8 cellular contexts compared by ENCODE assay signal in genomic region chr5:178120661-178121357, GRCh38. TPM values are rescaled to one million over a fixed set of nuclear protein-coding genes. Genes with fewer than 3 reads are reported as not detected.
DNase-seq lines count a peak whose midpoint lies in the region; ATAC-seq and TF ChIP-seq lines count a peak whose summit lies in the region.

No MANE protein-coding gene starts in this region.

- BruUV-seq in IMR-90 (replicated peaks; lab: Mats Ljungman, UMichigan): no TSS peak

- no peak overlapping the region for H2AK5ac ChIP-seq in IMR-90 (ENCODE audit: low read depth, low read length)

- H3K14ac ChIP-seq in IMR-90 (replicated peaks; ENCODE audit: low read depth, low read length): no peak overlapping the region

- H3K79me2 ChIP-seq in DOHH2 (ENCODE audit: control insufficient read depth, low read length) (peaks cover 83% of the 10 kb centered on the region), parathyroid adenoma (no peaks in the 10 kb centered on the region)

- H3K36me3 ChIP-seq in DOHH2 (ENCODE audit: control insufficient read depth, low read length) (peaks cover 85% of the 10 kb centered on the region), IMR-90 (ENCODE audit: control insufficient read depth, insufficient read depth, low read length) (no peaks in the 10 kb centered on the region), parathyroid adenoma (ENCODE audit: control insufficient read depth, insufficient read depth, low read length) (no peaks in the 10 kb centered on the region), uterus (no peaks in the 10 kb centered on the region)

- H3K9me1 ChIP-seq in IMR-90 (ENCODE audit: insufficient read depth, low read length): no peaks in the 10 kb centered on the region

- H4K5ac ChIP-seq in IMR-90 (ENCODE audit: low read depth, low read length): peak overlapping the region; percentile 57; the same call in 1 of the 2 replicates

- H4K8ac ChIP-seq in IMR-90 (ENCODE audit: low read depth in 2 of 2, low read length in 2 of 2): peak overlapping the region in 1 of 2 experiments; percentile 40; a peak in 2 of 4 replicates

- H3K27ac ChIP-seq in DOHH2 (ENCODE audit: low read depth, low read length): peak overlapping the region; percentile 97
- H3K27ac ChIP-seq in IMR-90 (ENCODE audit: insufficient read depth, low read length): no peak overlapping the region
- H3K27ac ChIP-seq in parathyroid adenoma: no peak overlapping the region
- H3K27ac ChIP-seq in uterus: no peak overlapping the region

- H3K56ac ChIP-seq in IMR-90 (ENCODE audit: extremely low read depth, insufficient read depth, low read length): no peak overlapping the region

- no peaks in the 10 kb centered on the region for H3K9me2 ChIP-seq in DOHH2 (replicated peaks; ENCODE audit: control insufficient read depth, low read length)

- DNase-seq in IMR-90: peak; percentile 76
- DNase-seq in OCI-M1 (lab: John Stamatoyannopoulos, UW): peak; percentile 67
- DNase-seq in activated T-cell treated with anti-CD3 and anti-CD28 coated beads for 4 hours: peak; percentile 63
- DNase-seq in fibroblast of mammary gland (ENCODE audit: low read depth): peak; percentile 65
- DNase-seq in uterus: peak; percentile 75 to 77

- H2AK9ac ChIP-seq in IMR-90 (replicated peaks; ENCODE audit: low read depth, low read length, poor library complexity): peak overlapping the region; percentile 63

- in situ Hi-C loops in IMR-90 (cut with MboI; ENCODE audit: low sequenced_read_pairs): no loop called here

- CTCF ChIA-PET in IMR-90 (lab: Yijun Ruan, JAX): interaction anchor here (0.6 to 0.9 kb wide), 4 partner anchors 12 to 44 kb away, joined by 3 to 4 read pairs (median 4); no protein-coding TSS in a partner anchor

- H2AFZ ChIP-seq in IMR-90 (replicated peaks; ENCODE audit: low read length, poor library complexity) (peak overlapping the region; percentile 82), parathyroid adenoma (no peak overlapping the region)

- H3K4me1 ChIP-seq in DOHH2 (ENCODE audit: control insufficient read depth, low read length) (peaks cover 84% of the 10 kb centered on the region), IMR-90 (ENCODE audit: control insufficient read depth, insufficient read depth, low read length) (peaks cover 6% of the 10 kb centered on the region; the same call in 1 of the 2 replicates), parathyroid adenoma (peaks cover 15% of the 10 kb centered on the region), uterus (peaks cover 0 to 9% of the 10 kb centered on the region in 2 donors)

- H3K4me3 ChIP-seq in DOHH2 (ENCODE audit: low read length): peak overlapping the region; percentile 99
- H3K4me3 ChIP-seq in IMR-90 (ENCODE audit: insufficient read depth, low read depth, low read length): no peak overlapping the region; the same call in 1 of the 2 replicates
- H3K4me3 ChIP-seq in fibroblast of mammary gland (ENCODE audit: control insufficient read depth, low read depth, low read length): no peak overlapping the region
- no peak overlapping the region for H3K4me3 ChIP-seq in parathyroid adenoma (ENCODE audit: low read depth, low read length)
- peak overlapping the region in 1 of 2 donors; percentile 4 for H3K4me3 ChIP-seq in uterus

- POLR2A ChIA-PET in IMR-90 (lab: Charles Lee; ENCODE audit: unreplicated experiment): no interaction called here

- ATAC-seq in GM21529 (IDR thresholded peaks at IDR 0.05; ENCODE audit: unreplicated experiment) (peak; percentile 74), IMR-90 (ENCODE audit: low read depth) (peak; percentile 91)

- H3K9ac ChIP-seq in IMR-90 (ENCODE audit: low read depth, low read length): peak overlapping the region; percentile 24; the same call in 1 of the 2 replicates
- no peak overlapping the region for H3K9ac ChIP-seq in parathyroid adenoma

- H3K9me3 ChIP-seq in DOHH2 (ENCODE audit: control insufficient read depth, insufficient read depth, low read length) (no peaks in the 10 kb centered on the region), IMR-90 (ENCODE audit: control insufficient read depth, insufficient read depth, low read length) (no peaks in the 10 kb centered on the region), parathyroid adenoma (ENCODE audit: control insufficient read depth, low read length) (no peaks in the 10 kb centered on the region), uterus (no peaks in the 10 kb centered on the region)

- H4K91ac ChIP-seq in IMR-90 (ENCODE audit: insufficient read depth, low read depth, low read length): no peak overlapping the region

- H2BK15ac ChIP-seq in IMR-90 (ENCODE audit: low read depth, low read length): no peak overlapping the region

- H3K4ac ChIP-seq in IMR-90 (ENCODE audit: low read depth, low read length): no peak overlapping the region; the same call in 1 of the 2 replicates

- no peak overlapping the region for H2BK5ac ChIP-seq in IMR-90 (ENCODE audit: low read depth, low read length, poor library complexity, severe bottlenecking)

- H3K23ac ChIP-seq in IMR-90 (ENCODE audit: low read depth, low read length): no peak overlapping the region

- no peak for TF ChIP-seq POLR2A in IMR-90 (IDR thresholded peaks at IDR 0.05; ENCODE audit: low read depth, low read length)
- no peak for TF ChIP-seq POLR2A in uterus (IDR thresholded peaks at IDR 0.05)

- intact Hi-C loops in IMR-90 (cut with micrococcal nuclease): no loop called here
- intact Hi-C loops in uterus (cut with DNase I; ENCODE audit: low total_unique reads): no loop called here

- H3K27me3 ChIP-seq in DOHH2 (ENCODE audit: control insufficient read depth, low read length) (no peaks in the 10 kb centered on the region), IMR-90 (ENCODE audit: control insufficient read depth, insufficient read depth, low read length) (peaks cover 22% of the 10 kb centered on the region), parathyroid adenoma (ENCODE audit: control insufficient read depth, insufficient read depth, low read length) (no peaks in the 10 kb centered on the region), uterus (no peaks in the 10 kb centered on the region)

- dilution Hi-C loops in IMR-90 (cut with HindIII; ENCODE audit: low sequenced_read_pairs, unreplicated experiment): no loop called here

- peaks cover 40% of the 10 kb centered on the region for H3F3A ChIP-seq in DOHH2 (ENCODE audit: control insufficient read depth, insufficient read depth)

- H2BK120ac ChIP-seq in IMR-90 (ENCODE audit: low read depth, low read length): no peak overlapping the region

- no peak overlapping the region for H2BK20ac ChIP-seq in IMR-90 (ENCODE audit: low read depth, low read length)

- 32% methylated on average over 12 of the region's 26 CpGs; no CpG with 5 or more reads in 1 of the 2 experiments for WGBS in IMR-90 (ENCODE audit: extremely low coverage in 2 of 2, insufficient read length in 1 of 2), 2 experiments

- H3K18ac ChIP-seq in IMR-90 (ENCODE audit: low read depth, low read length): no peak overlapping the region; the same call in 1 of the 2 replicates

- H3K4me2 ChIP-seq in DOHH2 (ENCODE audit: low read length) (peak overlapping the region; percentile 96), IMR-90 (ENCODE audit: low read depth, low read length) (peak overlapping the region; percentile 58; the same call in 1 of the 2 replicates), parathyroid adenoma (ENCODE audit: low read length) (no peak overlapping the region)

- peaks cover 29% of the 10 kb centered on the region for H4K20me1 ChIP-seq in DOHH2 (ENCODE audit: control insufficient read depth, insufficient read depth, low read depth, low read length)
- H4K20me1 ChIP-seq in IMR-90 (ENCODE audit: insufficient read depth, low read length): no peaks in the 10 kb centered on the region; the same call in 1 of the 2 replicates

- H3K79me1 ChIP-seq in IMR-90 (ENCODE audit: low read depth in 1 of 2, low read length in 2 of 2): no peaks in the 10 kb centered on the region

- TF ChIP-seq CTCF in DOHH2 (IDR thresholded peaks at IDR 0.05; ENCODE audit: low read depth, low read length, poor library complexity, severe bottlenecking) (peak; percentile 90), IMR-90 (conservative IDR thresholded peaks at IDR 0.05; ENCODE audit: low read depth, low read length) (peak; percentile 40), fibroblast of mammary gland (conservative IDR thresholded peaks at IDR 0.05; ENCODE audit: control insufficient read depth, insufficient read depth, low read depth, low read length) (peak; percentile 34), parathyroid adenoma (IDR thresholded peaks at IDR 0.05) (peak; percentile 65), uterus (IDR thresholded peaks at IDR 0.05) (peak in 2 of 4 experiments; percentile 14 to 32)

- no peak for TF ChIP-seq RAD21 in IMR-90 (IDR thresholded peaks at IDR 0.05; ENCODE audit: low read length)

TF ChIP-seq in IMR-90, 13 proteins besides CTCF, POLR2A, EP300 and RAD21 (continues in another document):
- TF ChIP-seq CHD1 (IDR thresholded peaks at IDR 0.05; ENCODE audit: low read depth, low read length): no peak
- no peak for TF ChIP-seq SMC3 (IDR thresholded peaks at IDR 0.05; ENCODE audit: low read depth, low read length)
- TF ChIP-seq CEBPB (IDR thresholded peaks at IDR 0.05; ENCODE audit: low read depth, low read length): no peak
- no peak for TF ChIP-seq RCOR1 (IDR thresholded peaks at IDR 0.05; ENCODE audit: insufficient replicate concordance, low read length)
- TF ChIP-seq FOS (IDR thresholded peaks at IDR 0.05; ENCODE audit: low read depth, low read length): no peak
- TF ChIP-seq RFX5 (IDR thresholded peaks at IDR 0.05; ENCODE audit: low read depth, low read length): no peak
- TF ChIP-seq MAFK (IDR thresholded peaks at IDR 0.05; ENCODE audit: low read depth, low read length): no peak

RNA-seq across cellular contexts. Expression of gene N4BP3, which starts 7.5 kb away (rescaled TPM):
- total RNA-seq in IMR-90 (2012; rRNA removed) (under 0.01 and 0.18 TPM in 2 replicates), uterus (1 to 10 TPM in 3 of 4 donors, under 1 TPM in 1; 0.59 to 9.6 (median 1.6) TPM)
- 0.14 and 0.16 TPM in 2 replicates for polyA plus RNA-seq in IMR-90 (2012; rRNA removed)
- polyA plus RNA-seq in IMR-90 (2012; cell fraction: cytosol; rRNA removed): 0.10 and 0.16 TPM in 2 replicates
- 0.19 and 0.30 TPM in 2 replicates for polyA plus RNA-seq in IMR-90 (2012; cell fraction: nucleus; rRNA removed; ENCODE audit: low replicate concordance)

RNA-seq across cellular contexts. Expression of gene RMND5B, which starts 10.0 kb away (rescaled TPM):
- total RNA-seq in IMR-90 (2012; rRNA removed): 11.7 and 14.0 TPM in 2 replicates
- 19.5 and 21.6 TPM in 2 replicates for polyA plus RNA-seq in IMR-90 (2012; rRNA removed)
- 17.7 and 18.8 TPM in 2 replicates for polyA plus RNA-seq in IMR-90 (2012; cell fraction: cytosol; rRNA removed)
- 31.0 and 42.5 TPM in 2 replicates for polyA plus RNA-seq in IMR-90 (2012; cell fraction: nucleus; rRNA removed; ENCODE audit: low replicate concordance)
- total RNA-seq in uterus: 10 to 100 TPM; 29.7 to 52.3 (median 39.9) TPM

RNA-seq across cellular contexts. Expression of gene NHP2, which starts 32.9 kb away (rescaled TPM):
- total RNA-seq in IMR-90 (2012; rRNA removed) (278 and 302 TPM in 2 replicates), uterus (100 to 1,000 TPM in 3 of 4 donors, 10 to 100 TPM in 1; 83.4 to 180 (median 147) TPM)
- 180 and 207 TPM in 2 replicates for polyA plus RNA-seq in IMR-90 (2012; rRNA removed)
- polyA plus RNA-seq in IMR-90 (2012; cell fraction: cytosol; rRNA removed): 281 and 300 TPM in 2 replicates
- 73.8 and 99.0 TPM in 2 replicates for polyA plus RNA-seq in IMR-90 (2012; cell fraction: nucleus; rRNA removed; ENCODE audit: low replicate concordance)
